In the genomic region with DNA sequence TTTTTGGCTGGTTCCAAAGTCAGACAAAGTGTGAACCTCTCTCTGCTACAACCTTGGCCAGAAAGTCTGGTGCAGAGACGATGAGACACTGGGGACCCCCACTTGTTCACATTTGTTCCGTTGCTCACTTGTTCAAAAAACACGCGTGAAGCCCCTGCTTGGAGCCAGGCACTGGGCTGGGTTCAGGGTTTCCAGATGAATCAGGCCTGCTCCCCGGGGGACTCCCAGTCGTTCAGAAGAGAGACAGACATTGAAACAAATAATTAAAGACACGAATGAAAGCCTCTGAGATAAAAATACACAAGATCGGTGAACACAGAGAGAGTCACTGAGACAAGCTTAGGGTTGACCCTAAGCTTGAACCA, we compare ENCODE assay signal across 9 cellular contexts.
DNase-seq lines count a peak whose midpoint lies in the region; ATAC-seq lines count a peak whose summit lies in the region.
"Had no signal": no experiment of that assay in that cellular context is flagged by ENCODE, and none has a peak within 500 bp of the region (broad histone marks: within the 10 kb centered on the region; RNA-seq: fewer than 3 reads in every experiment).

No MANE protein-coding gene starts in this region.

- CTCF ChIA-PET in activated CD8-positive, alpha-beta memory T cell treated with anti-CD3 and anti-CD28 coated beads, Interleukin-2, amount 10 ng/mL, durations not matched to agents 7 days and 5 days (lab: Charles Lee), result interaction anchor here (0.8 to 10.4 kb wide), 10 partner anchors 9 to 184 kb away, joined by 3 to 338 read pairs (median 4); no protein-coding TSS in a partner anchor

- ATAC-seq in GM18868 (IDR thresholded peaks at IDR 0.05; ENCODE audit: unreplicated experiment) (peak; percentile 8), HG03108 (IDR thresholded peaks at IDR 0.05; ENCODE audit: unreplicated experiment) (peak; percentile 14)
- peak; percentile 1 for ATAC-seq in activated CD8-positive, alpha-beta memory T cell treated with anti-CD3 and anti-CD28 coated beads, Interleukin-2, amount 10 ng/mL, durations not matched to agents 7 days and 5 days

- no peaks in the 10 kb centered on the region for H3K9me3 Mint-ChIP-seq in activated CD8-positive, alpha-beta memory T cell treated with anti-CD3 and anti-CD28 coated beads, Interleukin-2, amount 10 ng/mL, durations not matched to agents 7 days and 5 days (ENCODE audit: low read depth)
- H3K9me3 Mint-ChIP-seq: neural crest cell had no signal

- H3K4me3 Mint-ChIP-seq in activated CD8-positive, alpha-beta memory T cell treated with anti-CD3 and anti-CD28 coated beads, Interleukin-2, amount 10 ng/mL, durations not matched to agents 7 days and 5 days, result peak overlapping the region; percentile 50
- H3K4me3 Mint-ChIP-seq: neural crest cell had no signal

- H3K27me3 Mint-ChIP-seq in activated CD8-positive, alpha-beta memory T cell treated with anti-CD3 and anti-CD28 coated beads, Interleukin-2, amount 10 ng/mL, durations not matched to agents 7 days and 5 days, result no peaks in the 10 kb centered on the region

- H3K36me3 Mint-ChIP-seq in activated CD8-positive, alpha-beta memory T cell treated with anti-CD3 and anti-CD28 coated beads, Interleukin-2, amount 10 ng/mL, durations not matched to agents 7 days and 5 days, result peaks cover 3% of the 10 kb centered on the region

- no peak overlapping the region for H3K27ac Mint-ChIP-seq in activated CD8-positive, alpha-beta memory T cell treated with anti-CD3 and anti-CD28 coated beads, Interleukin-2, amount 10 ng/mL, durations not matched to agents 7 days and 5 days

- peak; percentile 76 for DNase-seq in activated CD8-positive, alpha-beta memory T cell treated with anti-CD3 and anti-CD28 coated beads, Interleukin-2, amount 10 ng/mL, durations not matched to agents 7 days and 5 days
- peak; percentile 13 to 46 for DNase-seq in stimulated activated CD4-positive, alpha-beta T cell treated with anti-CD3 and anti-CD28 coated beads, Interleukin-15, amount 100 ng/mL, for 1 hour (ENCODE audit: low read depth in 1 of 2, low spot score in 1 of 2)
- no peak for DNase-seq in head of caudate nucleus
- no peak for DNase-seq in NCI-H345 (lab: John Stamatoyannopoulos, UW)
- DNase-seq in DMS114 treated with DMSO at 0.1 percent for 48 hours (lab: John Stamatoyannopoulos, UW; ENCODE audit: unreplicated experiment), result no peak
- no peak for DNase-seq in NCI-H1105 treated with DMSO at 0.1 percent for 48 hours (lab: John Stamatoyannopoulos, UW)

- no peaks in the 10 kb centered on the region for H3K4me1 Mint-ChIP-seq in activated CD8-positive, alpha-beta memory T cell treated with anti-CD3 and anti-CD28 coated beads, Interleukin-2, amount 10 ng/mL, durations not matched to agents 7 days and 5 days

- intact Hi-C loops in head of caudate nucleus (cut with DNase I), result no loop called here

Comparison
In these comparisons a context has a peak if more than half of its experiments do, and no peak if none do; other contexts are left out.
1. DNase-seq: peak in activated CD8-positive, alpha-beta memory T cell treated with anti-CD3 and anti-CD28 coated beads, Interleukin-2, amount 10 ng/mL, durations not matched to agents 7 days and 5 days (single experiment) and stimulated activated CD4-positive, alpha-beta T cell treated with anti-CD3 and anti-CD28 coated beads, Interleukin-15, amount 100 ng/mL, for 1 hour (2 of 2); none in head of caudate nucleus (0 of 42), NCI-H345 (single experiment), DMS114 treated with DMSO at 0.1 percent for 48 hours (single experiment) and NCI-H1105 treated with DMSO at 0.1 percent for 48 hours (single experiment).
2. Peak in every context shown above with its lines, with median percentiles within 50 percentile points of each other: ATAC-seq.